In the genomic region with DNA sequence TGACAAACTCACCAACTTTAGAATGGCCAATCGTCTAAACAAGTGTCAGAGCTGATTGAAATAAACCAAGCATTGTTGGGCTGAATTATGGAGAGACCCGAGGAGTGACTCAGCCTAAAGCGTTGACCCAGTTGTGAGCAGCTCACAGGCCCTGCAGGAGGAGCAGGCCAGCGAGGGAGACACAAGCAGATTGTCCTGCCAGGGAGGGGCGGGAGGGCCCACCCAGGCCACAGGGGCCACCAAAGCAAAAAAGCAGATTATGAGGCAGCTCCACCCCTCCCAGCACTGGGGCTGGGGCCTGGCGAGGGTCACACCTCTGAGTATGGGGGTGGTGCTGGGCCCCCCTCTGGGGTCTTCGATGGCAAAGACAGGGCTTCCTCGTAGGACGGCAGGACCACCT, we compare ENCODE assay signal across 20 cellular contexts. TPM values are rescaled to one million over a fixed set of nuclear protein-coding genes. Genes with fewer than 3 reads are reported as not detected.
DNase-seq lines count a peak whose midpoint lies in the region; ATAC-seq and TF ChIP-seq lines count a peak whose summit lies in the region.
"Had no signal": no experiment of that assay in that cellular context is flagged by ENCODE, and none has a peak within 500 bp of the region (broad histone marks: within the 10 kb centered on the region; RNA-seq: fewer than 3 reads in every experiment).

No MANE protein-coding gene starts in this region.

- H3K36me3 ChIP-seq in SJCRH30 (peaks cover 7% of the 10 kb centered on the region; the same call in 1 of the 2 replicates), body of pancreas (replicated peaks in 1 of 2; ENCODE audit: insufficient read depth in 1 of 2, low read depth in 2 of 2) (no peaks in the 10 kb centered on the region)

- intact Hi-C loops in activated CD8-positive, alpha-beta T cell treated with anti-CD3 and anti-CD28 coated beads for 36 hours (cut with micrococcal nuclease), result no loop called here
- intact Hi-C loops in body of pancreas (cut with DNase I), result no loop called here

- DNase-seq in activated CD8-positive, alpha-beta T cell treated with anti-CD3 and anti-CD28 coated beads for 36 hours, result no peak
- no peak for DNase-seq in activated CD8-positive, alpha-beta T cell treated with anti-CD3 and anti-CD28 coated beads, Interleukin-2, amount 10 ng/mL, durations not matched to agents 7 days and 5 days
- peak; percentile 59 to 60 for DNase-seq in SJCRH30
- DNase-seq in immature natural killer cell, result no peak
- no peak for DNase-seq in pons (ENCODE audit: low spot score)
- no peak for DNase-seq in body of pancreas
- DNase-seq: activated CD8-positive, alpha-beta memory T cell treated with anti-CD3 and anti-CD28 coated beads, Interleukin-2, amount 10 ng/mL, durations not matched to agents 7 days and 5 days; DMS153; GOT3; NCI-H2029; NCI-H524; psoas muscle; spleen; stimulated activated CD8-positive, alpha-beta memory T cell treated with anti-CD3 and anti-CD28 coated beads, Interleukin-4, amount 100 ng/mL, for 48 hours; testis had no signal

- H3K27ac Mint-ChIP-seq in activated CD8-positive, alpha-beta T cell treated with anti-CD3 and anti-CD28 coated beads for 36 hours, result peak overlapping the region; percentile 63
- H3K27ac Mint-ChIP-seq in activated CD8-positive, alpha-beta T cell treated with anti-CD3 and anti-CD28 coated beads, Interleukin-2, amount 10 ng/mL, durations not matched to agents 7 days and 5 days, result no peak overlapping the region
- peak overlapping the region in 5 of 6 donors; percentile 15 to 82 (median 60) for H3K27ac Mint-ChIP-seq in immature natural killer cell
- H3K27ac Mint-ChIP-seq: nephron had no signal

- peak overlapping the region; percentile 92 for H3K27ac ChIP-seq in SJCRH30
- H3K27ac ChIP-seq in temporal lobe (ENCODE audit: low read depth, low read length), result peak overlapping the region; percentile 28
- no peak overlapping the region for H3K27ac ChIP-seq in body of pancreas
- H3K27ac ChIP-seq: psoas muscle, testis had no signal

- no peaks in the 10 kb centered on the region for H3K9me3 Mint-ChIP-seq in activated CD8-positive, alpha-beta T cell treated with anti-CD3 and anti-CD28 coated beads for 36 hours
- H3K9me3 Mint-ChIP-seq in activated CD8-positive, alpha-beta T cell treated with anti-CD3 and anti-CD28 coated beads, Interleukin-2, amount 10 ng/mL, durations not matched to agents 7 days and 5 days (ENCODE audit: insufficient read depth), result no peaks in the 10 kb centered on the region
- peaks cover 0 to 5% (median 3%) of the 10 kb centered on the region in 6 donors for H3K9me3 Mint-ChIP-seq in immature natural killer cell
- H3K9me3 Mint-ChIP-seq: nephron had no signal

- no peak for ATAC-seq in activated CD8-positive, alpha-beta T cell treated with anti-CD3 and anti-CD28 coated beads for 36 hours
- no peak for ATAC-seq in activated CD8-positive, alpha-beta T cell treated with anti-CD3 and anti-CD28 coated beads, Interleukin-2, amount 10 ng/mL, durations not matched to agents 7 days and 5 days
- ATAC-seq in GM18519 (IDR thresholded peaks at IDR 0.05; ENCODE audit: low FRiP score, unreplicated experiment) (no peak), body of pancreas (no peak)
- ATAC-seq: activated CD8-positive, alpha-beta memory T cell treated with anti-CD3 and anti-CD28 coated beads, Interleukin-2, amount 10 ng/mL, durations not matched to agents 7 days and 5 days had no signal

- H3K36me3 Mint-ChIP-seq in activated CD8-positive, alpha-beta T cell treated with anti-CD3 and anti-CD28 coated beads for 36 hours (ENCODE audit: low read depth), result peaks cover 53% of the 10 kb centered on the region
- H3K36me3 Mint-ChIP-seq in activated CD8-positive, alpha-beta T cell treated with anti-CD3 and anti-CD28 coated beads, Interleukin-2, amount 10 ng/mL, durations not matched to agents 7 days and 5 days (ENCODE audit: low read depth), result peaks cover 61% of the 10 kb centered on the region
- peaks cover 34 to 49% (median 34%) of the 10 kb centered on the region in 3 donors for H3K36me3 Mint-ChIP-seq in immature natural killer cell

- TF ChIP-seq POLR2A in body of pancreas (IDR thresholded peaks at IDR 0.05), result no peak

- CTCF ChIA-PET in activated CD8-positive, alpha-beta T cell treated with anti-CD3 and anti-CD28 coated beads for 36 hours (lab: Charles Lee), result interaction anchor here (1.2 to 2.8 kb wide), 6 partner anchors 9 to 57 kb away, joined by 3 to 9 read pairs (median 6); a partner anchor contains a TSS
- CTCF ChIA-PET in activated CD8-positive, alpha-beta T cell treated with anti-CD3 and anti-CD28 coated beads, Interleukin-2, amount 10 ng/mL, durations not matched to agents 7 days and 5 days (lab: Charles Lee), result interaction anchor here (0.8 to 2.2 kb wide), 6 partner anchors 9 to 46 kb away, joined by 3 to 14 read pairs (median 6); no protein-coding TSS in a partner anchor

- H3K4me1 ChIP-seq in SJCRH30, result peaks cover 40% of the 10 kb centered on the region
- H3K4me1 ChIP-seq in body of pancreas, result no peaks in the 10 kb centered on the region
- H3K4me1 ChIP-seq: psoas muscle, testis had no signal

- no peaks in the 10 kb centered on the region for H3K9me3 ChIP-seq in SJCRH30 (replicated peaks)
- no peaks in the 10 kb centered on the region for H3K9me3 ChIP-seq in body of pancreas
- H3K9me3 ChIP-seq: psoas muscle, spleen, testis had no signal

- POLR2A ChIA-PET in activated CD8-positive, alpha-beta T cell treated with anti-CD3 and anti-CD28 coated beads for 36 hours (lab: Charles Lee), result interaction anchor here (2.9 to 36.3 kb wide), 2 partner anchors 10 to 25 kb away, joined by 44 to 671 read pairs; a partner anchor contains a TSS
- POLR2A ChIA-PET in activated CD8-positive, alpha-beta T cell treated with anti-CD3 and anti-CD28 coated beads, Interleukin-2, amount 10 ng/mL, durations not matched to agents 7 days and 5 days (lab: Charles Lee), result no interaction called here

- H3K4me3 ChIP-seq in SJCRH30, result no peak overlapping the region
- no peak overlapping the region for H3K4me3 ChIP-seq in body of pancreas
- H3K4me3 ChIP-seq: lung, psoas muscle, spleen, testis had no signal

- H3K27me3 ChIP-seq in SJCRH30 (no peaks in the 10 kb centered on the region), body of pancreas (no peaks in the 10 kb centered on the region)
- H3K27me3 ChIP-seq: spleen, testis had no signal

- peaks cover 25% of the 10 kb centered on the region for H3K4me1 Mint-ChIP-seq in activated CD8-positive, alpha-beta T cell treated with anti-CD3 and anti-CD28 coated beads for 36 hours (ENCODE audit: low read depth)
- H3K4me1 Mint-ChIP-seq in activated CD8-positive, alpha-beta T cell treated with anti-CD3 and anti-CD28 coated beads, Interleukin-2, amount 10 ng/mL, durations not matched to agents 7 days and 5 days (ENCODE audit: low read depth), result peaks cover 39% of the 10 kb centered on the region
- H3K4me1 Mint-ChIP-seq in immature natural killer cell, result peaks cover 50 to 68% of the 10 kb centered on the region in 2 donors

- no peaks in the 10 kb centered on the region for H3K27me3 Mint-ChIP-seq in activated CD8-positive, alpha-beta T cell treated with anti-CD3 and anti-CD28 coated beads for 36 hours
- no peaks in the 10 kb centered on the region for H3K27me3 Mint-ChIP-seq in activated CD8-positive, alpha-beta T cell treated with anti-CD3 and anti-CD28 coated beads, Interleukin-2, amount 10 ng/mL, durations not matched to agents 7 days and 5 days (ENCODE audit: low read depth)
- H3K27me3 Mint-ChIP-seq in immature natural killer cell (ENCODE audit: low read depth in 3 of 3), result peaks cover 0 to 13% (median 12%) of the 10 kb centered on the region in 3 donors
- H3K27me3 Mint-ChIP-seq: activated CD8-positive, alpha-beta memory T cell treated with anti-CD3 and anti-CD28 coated beads, Interleukin-2, amount 10 ng/mL, durations not matched to agents 7 days and 5 days had no signal

- no peak overlapping the region for H3K4me3 Mint-ChIP-seq in activated CD8-positive, alpha-beta T cell treated with anti-CD3 and anti-CD28 coated beads for 36 hours
- H3K4me3 Mint-ChIP-seq in activated CD8-positive, alpha-beta T cell treated with anti-CD3 and anti-CD28 coated beads, Interleukin-2, amount 10 ng/mL, durations not matched to agents 7 days and 5 days, result no peak overlapping the region
- H3K4me3 Mint-ChIP-seq in immature natural killer cell, result no peak overlapping the region
- H3K4me3 Mint-ChIP-seq: activated CD8-positive, alpha-beta memory T cell treated with anti-CD3 and anti-CD28 coated beads, Interleukin-2, amount 10 ng/mL, durations not matched to agents 7 days and 5 days; nephron had no signal

- 66 to 77% methylated on average over 5 to 9 of the region's 9 CpGs for WGBS in body of pancreas, 2 donors

- no peak for TF ChIP-seq CTCF in activated CD8-positive, alpha-beta T cell treated with anti-CD3 and anti-CD28 coated beads for 36 hours (IDR thresholded peaks at IDR 0.05)
- TF ChIP-seq CTCF in body of pancreas (IDR thresholded peaks at IDR 0.05), result no peak

RNA-seq across cellular contexts. Expression of a gene that starts 10.1 kb away (rescaled TPM):
- 1 to 10 TPM in 1 of 2 experiments, under 1 TPM in 1; 0.45 to 1.4 TPM for total RNA-seq in activated CD8-positive, alpha-beta T cell treated with anti-CD3 and anti-CD28 coated beads for 36 hours
- not detected for total RNA-seq in activated CD8-positive, alpha-beta T cell treated with anti-CD3 and anti-CD28 coated beads, Interleukin-2, amount 10 ng/mL, durations not matched to agents 7 days and 5 days
- 0.47 and 0.89 TPM in 2 replicates for total RNA-seq in SJCRH30 (2014; rRNA removed; shearing (Covaris generic))
- not detected for polyA plus RNA-seq in immature natural killer cell
- under 0.01 TPM for total RNA-seq in temporal lobe
- total RNA-seq in body of pancreas, result under 1 TPM in 1 of 2 donors, not detected in 1; 0.33 TPM
- total RNA-seq: A172, psoas muscle had no signal

RNA-seq across cellular contexts. Expression of a gene that starts 24.1 kb away (rescaled TPM):
- 100 to 1,000 TPM; 229 to 237 TPM for total RNA-seq in activated CD8-positive, alpha-beta T cell treated with anti-CD3 and anti-CD28 coated beads for 36 hours
- 100 to 1,000 TPM; 407 to 413 TPM for total RNA-seq in activated CD8-positive, alpha-beta T cell treated with anti-CD3 and anti-CD28 coated beads, Interleukin-2, amount 10 ng/mL, durations not matched to agents 7 days and 5 days
- 31.5 and 34.9 TPM in 2 replicates for total RNA-seq in SJCRH30 (2014; rRNA removed; shearing (Covaris generic))
- polyA plus RNA-seq in immature natural killer cell, result 100 to 1,000 TPM; 464 to 744 (median 541) TPM
- total RNA-seq in temporal lobe (3.9 TPM), body of pancreas (10 to 100 TPM in 1 of 2 donors, 1 to 10 TPM in 1; 6.3 to 25.2 TPM)
- total RNA-seq: A172 had no signal

Comparison
In these comparisons a context has a peak if more than half of its experiments do, and no peak if none do; other contexts are left out.
1. DNase-seq: peak in SJCRH30 (2 of 2); none in activated CD8-positive, alpha-beta T cell treated with anti-CD3 and anti-CD28 coated beads for 36 hours (single experiment), activated CD8-positive, alpha-beta T cell treated with anti-CD3 and anti-CD28 coated beads, Interleukin-2, amount 10 ng/mL, durations not matched to agents 7 days and 5 days (single experiment), immature natural killer cell (0 of 3), pons (single experiment) and body of pancreas (0 of 4).
2. H3K27ac ChIP-seq: peak in SJCRH30 (single experiment) and temporal lobe (single experiment); none in body of pancreas (0 of 4).